In genomic region chr9:130448771-130449170, GRCh38 we compare ENCODE assay signal across 1 cellular context.
A peak's percentile ranks its signal among the peaks of the same experiment; 100 is the strongest.
TF ChIP-seq lines count a peak whose summit lies in the region.

No MANE protein-coding gene starts in this region.

TF ChIP-seq in K562, 482 proteins besides CTCF, POLR2A, EP300 and RAD21:
- no peak for TF ChIP-seq ZNF12 (CRISPR knock-in tag; IDR thresholded peaks at IDR 0.05)
- no peak for TF ChIP-seq TEAD4 (IDR thresholded peaks at IDR 0.05; ENCODE audit: low read length)
- TF ChIP-seq TEAD4 (CRISPR knock-in tag; IDR thresholded peaks at IDR 0.05; ENCODE audit: borderline replicate concordance), result 0 out of 2 replicates have a peak, but pooled peaks have one; percentile 15
